ENCODE assay signal across 8 cellular contexts in the genomic region with DNA sequence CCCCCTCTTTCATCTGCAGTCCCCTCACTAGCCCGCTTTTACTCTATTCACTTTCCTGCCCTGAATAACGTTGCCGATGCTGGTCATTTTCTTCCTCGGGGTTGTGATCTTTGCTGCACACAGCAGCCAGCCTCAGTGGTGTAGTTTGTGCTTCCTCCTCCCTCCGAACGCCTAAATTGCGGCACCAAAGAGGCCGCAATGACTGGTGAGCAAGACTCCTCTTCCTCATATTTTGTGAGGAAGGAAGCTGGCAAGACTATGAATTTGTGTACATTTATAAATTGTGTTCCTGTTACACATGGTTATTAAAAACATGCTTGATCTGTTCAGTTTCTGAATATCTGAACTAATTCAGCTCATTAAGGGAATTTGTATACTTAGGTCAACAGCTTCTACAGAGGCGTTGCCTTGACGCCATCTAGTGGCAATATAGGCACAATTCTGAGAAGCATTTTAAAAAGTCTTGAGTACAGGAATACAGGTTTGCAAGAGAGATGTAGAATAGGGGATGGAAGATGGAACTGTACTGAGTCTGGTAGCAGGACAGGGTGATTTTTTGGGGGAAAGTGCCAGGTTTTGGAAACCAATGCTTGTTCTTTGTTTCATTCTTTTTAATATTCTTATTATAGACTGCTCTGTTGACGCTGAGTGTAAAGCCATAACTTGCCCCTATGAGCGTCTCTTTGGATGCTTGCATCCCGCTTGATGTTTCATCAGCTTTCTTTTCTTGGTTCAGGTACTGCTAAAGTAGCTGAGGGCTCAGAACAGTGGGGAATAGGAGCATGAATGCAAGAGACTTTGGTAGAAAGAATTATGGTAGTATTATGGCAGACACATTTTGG. TPM values are rescaled to one million over a fixed set of nuclear protein-coding genes. Genes with fewer than 3 reads are reported as not detected.
DNase-seq lines count a peak whose midpoint lies in the region; ATAC-seq lines count a peak whose summit lies in the region.

No MANE protein-coding gene starts in this region.

- H3K4me3 Mint-ChIP-seq in CD4-positive, CD25-positive, alpha-beta regulatory T cell: no peak overlapping the region
- H3K4me3 Mint-ChIP-seq in activated CD4-positive, alpha-beta T cell treated with anti-CD3 and anti-CD28 coated beads, Interleukin-2, amount 10 ng/mL, durations not matched to agents 7 days and 5 days: no peak overlapping the region

- H3K27me3 ChIP-seq in CD4-positive, CD25-positive, alpha-beta regulatory T cell (ENCODE audit: control insufficient read depth, insufficient read depth, low read length): no peaks in the 10 kb centered on the region

- peaks cover 0 to 4% (median 3%) of the 10 kb centered on the region in 4 donors for H3K4me1 Mint-ChIP-seq in CD4-positive, CD25-positive, alpha-beta regulatory T cell
- no peaks in the 10 kb centered on the region for H3K4me1 Mint-ChIP-seq in activated CD4-positive, alpha-beta T cell treated with anti-CD3 and anti-CD28 coated beads, Interleukin-2, amount 10 ng/mL, durations not matched to agents 7 days and 5 days

- no peaks in the 10 kb centered on the region for H3K4me1 ChIP-seq in CD4-positive, CD25-positive, alpha-beta regulatory T cell (ENCODE audit: control insufficient read depth, insufficient read depth, low read length, poor library complexity, severe bottlenecking)

- H3K36me3 Mint-ChIP-seq in CD4-positive, CD25-positive, alpha-beta regulatory T cell: peaks cover 13% of the 10 kb centered on the region
- H3K36me3 Mint-ChIP-seq in activated CD4-positive, alpha-beta T cell treated with anti-CD3 and anti-CD28 coated beads, Interleukin-2, amount 10 ng/mL, durations not matched to agents 7 days and 5 days (ENCODE audit: low read depth): no peaks in the 10 kb centered on the region

- no peak for ATAC-seq in CD4-positive, CD25-positive, alpha-beta regulatory T cell (ENCODE audit: low read depth in 2 of 2)
- ATAC-seq in GM18517 (IDR thresholded peaks at IDR 0.05; ENCODE audit: unreplicated experiment) (peak; percentile 79), HG03097 (IDR thresholded peaks at IDR 0.05; ENCODE audit: low FRiP score, unreplicated experiment) (peak; percentile 59)

- POLR2A ChIA-PET in activated CD4-positive, alpha-beta T cell treated with anti-CD3 and anti-CD28 coated beads, Interleukin-2, amount 10 ng/mL, durations not matched to agents 7 days and 5 days (lab: Charles Lee): no interaction called here

- no peaks in the 10 kb centered on the region for H3K9me3 Mint-ChIP-seq in CD4-positive, CD25-positive, alpha-beta regulatory T cell
- H3K9me3 Mint-ChIP-seq in activated CD4-positive, alpha-beta T cell treated with anti-CD3 and anti-CD28 coated beads, Interleukin-2, amount 10 ng/mL, durations not matched to agents 7 days and 5 days: no peaks in the 10 kb centered on the region

- no peak overlapping the region for H3K4me3 ChIP-seq in CD4-positive, CD25-positive, alpha-beta regulatory T cell (ENCODE audit: low read depth, low read length)

- no peak overlapping the region for H3K27ac Mint-ChIP-seq in CD4-positive, CD25-positive, alpha-beta regulatory T cell
- H3K27ac Mint-ChIP-seq in activated CD4-positive, alpha-beta T cell treated with anti-CD3 and anti-CD28 coated beads, Interleukin-2, amount 10 ng/mL, durations not matched to agents 7 days and 5 days: no peak overlapping the region

- no peaks in the 10 kb centered on the region for H3K9me3 ChIP-seq in CD4-positive, CD25-positive, alpha-beta regulatory T cell (ENCODE audit: control insufficient read depth in 2 of 2, low read length in 2 of 2)

- peak; percentile 2 to 68 (median 34) for DNase-seq in CD4-positive, CD25-positive, alpha-beta regulatory T cell
- peak; percentile 53 for DNase-seq in NCI-H2171 treated with DMSO at 0.1 percent for 48 hours (lab: John Stamatoyannopoulos, UW)
- peak; percentile 43 for DNase-seq in activated CD4-positive, alpha-beta T cell treated with anti-CD3 and anti-CD28 coated beads, Interleukin-2, amount 10 ng/mL, durations not matched to agents 7 days and 5 days
- peak; percentile 63 for DNase-seq in globus pallidus (ENCODE audit: low spot score)
- peak; percentile 57 for DNase-seq in pulmonary artery endothelial cell (ENCODE audit: low read depth, low spot score)
- no peak for DNase-seq in activated CD8-positive, alpha-beta memory T cell treated with anti-CD3 and anti-CD28 coated beads for 24 hours

- CTCF ChIA-PET in activated CD4-positive, alpha-beta T cell treated with anti-CD3 and anti-CD28 coated beads, Interleukin-2, amount 10 ng/mL, durations not matched to agents 7 days and 5 days (lab: Charles Lee): interaction anchor here (0.6 to 1.3 kb wide), 3 partner anchors 9 to 271 kb away, joined by 3 to 4 read pairs (median 3); a partner anchor contains a TSS

- peaks cover 3% of the 10 kb centered on the region for H3K36me3 ChIP-seq in CD4-positive, CD25-positive, alpha-beta regulatory T cell (ENCODE audit: control insufficient read depth, insufficient read depth, low read length)

- no peak overlapping the region for H3K27ac ChIP-seq in CD4-positive, CD25-positive, alpha-beta regulatory T cell (ENCODE audit: insufficient read depth, low read length, poor library complexity, severe bottlenecking)

- H3K27me3 Mint-ChIP-seq in CD4-positive, CD25-positive, alpha-beta regulatory T cell: no peaks in the 10 kb centered on the region
- no peaks in the 10 kb centered on the region for H3K27me3 Mint-ChIP-seq in activated CD4-positive, alpha-beta T cell treated with anti-CD3 and anti-CD28 coated beads, Interleukin-2, amount 10 ng/mL, durations not matched to agents 7 days and 5 days

RNA-seq across cellular contexts. Expression of a gene that starts 4.1 kb away (rescaled TPM):
- total RNA-seq in CD4-positive, CD25-positive, alpha-beta regulatory T cell: 0.57 TPM
- under 1 TPM in 3 of 4 donors, not detected in 1; 0.15 to 0.30 (median 0.22) TPM for polyA plus RNA-seq in CD4-positive, CD25-positive, alpha-beta regulatory T cell
- total RNA-seq in activated CD4-positive, alpha-beta T cell treated with anti-CD3 and anti-CD28 coated beads, Interleukin-2, amount 10 ng/mL, durations not matched to agents 7 days and 5 days: 1 to 10 TPM; 1.2 to 1.3 TPM
- 0.53 and 0.74 TPM in 2 replicates for total RNA-seq in pulmonary artery endothelial cell

RNA-seq across cellular contexts. Expression of a gene that starts 9.5 kb away (rescaled TPM):
- total RNA-seq in CD4-positive, CD25-positive, alpha-beta regulatory T cell: 0.32 TPM
- not detected for polyA plus RNA-seq in CD4-positive, CD25-positive, alpha-beta regulatory T cell
- total RNA-seq in activated CD4-positive, alpha-beta T cell treated with anti-CD3 and anti-CD28 coated beads, Interleukin-2, amount 10 ng/mL, durations not matched to agents 7 days and 5 days: 1 to 10 TPM; 1.1 to 1.3 TPM
- 0.33 and 0.85 TPM in 2 replicates for total RNA-seq in pulmonary artery endothelial cell

RNA-seq across cellular contexts. Expression of a gene that starts 22.0 kb away (rescaled TPM):
- total RNA-seq in CD4-positive, CD25-positive, alpha-beta regulatory T cell: 0.59 TPM
- polyA plus RNA-seq in CD4-positive, CD25-positive, alpha-beta regulatory T cell: not detected
- total RNA-seq in activated CD4-positive, alpha-beta T cell treated with anti-CD3 and anti-CD28 coated beads, Interleukin-2, amount 10 ng/mL, durations not matched to agents 7 days and 5 days: 1 to 10 TPM; 1.4 to 1.8 TPM
- total RNA-seq in pulmonary artery endothelial cell: 0.46 and 1.3 TPM in 2 replicates

RNA-seq across cellular contexts. Expression of a gene that starts 47.8 kb away (rescaled TPM):
- total RNA-seq in CD4-positive, CD25-positive, alpha-beta regulatory T cell: 77.4 TPM
- 100 to 1,000 TPM; 286 to 331 (median 305) TPM for polyA plus RNA-seq in CD4-positive, CD25-positive, alpha-beta regulatory T cell
- total RNA-seq in activated CD4-positive, alpha-beta T cell treated with anti-CD3 and anti-CD28 coated beads, Interleukin-2, amount 10 ng/mL, durations not matched to agents 7 days and 5 days: 100 to 1,000 TPM; 109 to 127 TPM
- 200 and 204 TPM in 2 replicates for total RNA-seq in pulmonary artery endothelial cell

RNA-seq across cellular contexts. Expression of a gene that starts 55.4 kb away (rescaled TPM):
- total RNA-seq in CD4-positive, CD25-positive, alpha-beta regulatory T cell: not detected
- polyA plus RNA-seq in CD4-positive, CD25-positive, alpha-beta regulatory T cell: not detected
- not detected for total RNA-seq in activated CD4-positive, alpha-beta T cell treated with anti-CD3 and anti-CD28 coated beads, Interleukin-2, amount 10 ng/mL, durations not matched to agents 7 days and 5 days
- total RNA-seq in pulmonary artery endothelial cell: not detected in 2 replicates

Comparison
In these comparisons a context has a peak if more than half of its experiments do, and no peak if none do; other contexts are left out.
1. ATAC-seq: peak in GM18517 (single experiment) and HG03097 (single experiment); none in CD4-positive, CD25-positive, alpha-beta regulatory T cell (0 of 2).